In the genomic region with DNA sequence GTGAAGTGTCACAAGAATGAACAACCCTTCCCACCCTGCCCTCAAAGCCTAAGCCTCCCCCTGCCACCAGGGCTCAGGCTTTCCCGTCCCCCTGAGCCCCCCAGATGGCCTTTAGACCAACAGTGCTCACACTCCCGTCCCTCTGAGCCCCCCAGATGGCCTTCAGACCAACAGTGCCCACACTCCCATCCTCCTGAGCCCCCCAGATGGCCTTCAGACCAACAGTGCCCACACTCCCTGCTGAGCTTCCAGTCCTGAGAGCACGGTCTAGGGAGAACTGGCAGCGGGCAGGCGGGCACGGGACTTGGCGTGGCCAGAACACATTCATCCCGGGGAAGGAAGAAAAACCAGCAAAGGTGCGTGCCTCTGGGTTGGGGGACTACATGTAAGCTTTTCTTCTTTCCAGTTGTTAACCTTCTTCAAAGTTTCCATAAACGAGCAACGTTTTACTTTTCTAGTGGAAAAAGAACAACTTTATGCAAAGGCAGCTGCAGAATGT, we compare ENCODE assay signal across 24 cellular contexts. TPM values are rescaled to one million over a fixed set of nuclear protein-coding genes. Genes with fewer than 3 reads are reported as not detected.
A peak's percentile ranks its signal among the peaks of the same experiment; 100 is the strongest.
DNase-seq lines count a peak whose midpoint lies in the region; ATAC-seq and TF ChIP-seq lines count a peak whose summit lies in the region.
"Had no signal": no experiment of that assay in that cellular context is flagged by ENCODE, and none has a peak within 500 bp of the region (broad histone marks: within the 10 kb centered on the region; RNA-seq: fewer than 3 reads in every experiment).

No MANE protein-coding gene starts in this region.

- no peaks in the 10 kb centered on the region for H4K20me1 ChIP-seq in Loucy (ENCODE audit: insufficient read depth, low read length, poor library complexity, severe bottlenecking)

- no peak overlapping the region for H3K27ac Mint-ChIP-seq in activated naive CD4-positive, alpha-beta T cell treated with anti-CD3 and anti-CD28 coated beads for 36 hours
- H3K27ac Mint-ChIP-seq in endodermal cell, result no peak overlapping the region
- H3K27ac Mint-ChIP-seq: CD8-positive, alpha-beta T cell had no signal

- H3K4me1 Mint-ChIP-seq in activated naive CD4-positive, alpha-beta T cell treated with anti-CD3 and anti-CD28 coated beads for 36 hours (ENCODE audit: low read depth), result peaks cover 5% of the 10 kb centered on the region
- H3K4me1 Mint-ChIP-seq in endodermal cell, result no peaks in the 10 kb centered on the region

- H3K9me3 Mint-ChIP-seq in activated naive CD4-positive, alpha-beta T cell treated with anti-CD3 and anti-CD28 coated beads for 36 hours, result peaks cover 5% of the 10 kb centered on the region
- peaks cover 9% of the 10 kb centered on the region for H3K9me3 Mint-ChIP-seq in endodermal cell

- ATAC-seq in HG02884 (IDR thresholded peaks at IDR 0.05; ENCODE audit: unreplicated experiment), result no peak
- ATAC-seq: A549; CD8-positive, alpha-beta T cell; GM12878 had no signal

- CTCF ChIA-PET in activated naive CD4-positive, alpha-beta T cell treated with anti-CD3 and anti-CD28 coated beads for 36 hours (lab: Charles Lee), result interaction anchor here (0.7 to 3.2 kb wide), 6 partner anchors 103 to 323 kb away, joined by 3 to 17 read pairs (median 4); no protein-coding TSS in a partner anchor

- no peak for TF ChIP-seq POLR2A in spleen (IDR thresholded peaks at IDR 0.05)

- 76 to 78% methylated on average over 7 to 11 of the region's 11 CpGs for WGBS in endodermal cell (ENCODE audit: insufficient coverage in 1 of 2, insufficient read length in 1 of 2), 2 experiments
- 67 to 78% (median 75%) methylated on average over 11 of the region's 11 CpGs for whole genome bisulfite sequencing in spleen, 5 donors

- H3K4me3 ChIP-seq in Loucy (ENCODE audit: low read length, poor library complexity, severe bottlenecking) (no peak overlapping the region), endodermal cell (ENCODE audit: low read length) (no peak overlapping the region), spleen (no peak overlapping the region)
- H3K4me3 ChIP-seq: GM12878 had no signal

- H3K27me3 Mint-ChIP-seq in activated naive CD4-positive, alpha-beta T cell treated with anti-CD3 and anti-CD28 coated beads for 36 hours (ENCODE audit: low read depth), result peaks cover 18% of the 10 kb centered on the region
- H3K27me3 Mint-ChIP-seq in endodermal cell (ENCODE audit: insufficient read depth), result peaks cover 50% of the 10 kb centered on the region

- no peak overlapping the region for H3K27ac ChIP-seq in endodermal cell (ENCODE audit: low read depth, low read length)
- no peak overlapping the region for H3K27ac ChIP-seq in spleen
- H3K27ac ChIP-seq: A549 had no signal

- no peak overlapping the region for H2AFZ ChIP-seq in Loucy (ENCODE audit: low read length)

- peak overlapping the region; percentile 23 for H3K9ac ChIP-seq in Loucy (ENCODE audit: low read depth, low read length, poor library complexity, severe bottlenecking)
- H3K9ac ChIP-seq in endodermal cell (ENCODE audit: extremely low read depth, low read length, poor library complexity, severe bottlenecking), result no peak overlapping the region

- intact Hi-C loops in activated naive CD4-positive, alpha-beta T cell treated with anti-CD3 and anti-CD28 coated beads for 36 hours (cut with micrococcal nuclease), result no loop called here
- intact Hi-C loops in spleen (cut with DNase I; ENCODE audit: low total_unique reads), result loop anchor here (5.0 kb wide), 1 partner anchor 179 kb away; no protein-coding TSS in a partner anchor

- H3K27me3 ChIP-seq in Loucy (ENCODE audit: insufficient read depth, low read length, poor library complexity, severe bottlenecking) (no peaks in the 10 kb centered on the region), endodermal cell (ENCODE audit: control insufficient read depth, insufficient read depth, low read length, poor library complexity, severe bottlenecking) (peaks cover 16% of the 10 kb centered on the region), spleen (replicated peaks in 1 of 7) (peaks cover 0 to 59% (median 0%) of the 10 kb centered on the region in 7 donors)

- H3K9me3 ChIP-seq in Loucy (ENCODE audit: insufficient read depth, low read depth, low read length) (no peaks in the 10 kb centered on the region), endodermal cell (ENCODE audit: control insufficient read depth, low read length) (peaks cover 7% of the 10 kb centered on the region), spleen (peaks cover 0 to 11% (median 10%) of the 10 kb centered on the region in 8 donors)

- H3F3A ChIP-seq in Loucy (ENCODE audit: low read depth), result no peaks in the 10 kb centered on the region

- H3K4me2 ChIP-seq in Loucy (ENCODE audit: low read depth, low read length, poor library complexity, severe bottlenecking), result no peak overlapping the region

- no peaks in the 10 kb centered on the region for H3K36me3 ChIP-seq in Loucy (ENCODE audit: insufficient read depth, low read length)
- no peaks in the 10 kb centered on the region for H3K36me3 ChIP-seq in endodermal cell (ENCODE audit: control insufficient read depth, insufficient read depth, low read length)
- no peaks in the 10 kb centered on the region for H3K36me3 ChIP-seq in spleen

- H3K4me1 ChIP-seq in Loucy (ENCODE audit: insufficient read depth, low read length, poor library complexity, severe bottlenecking) (peaks cover 38% of the 10 kb centered on the region), endodermal cell (ENCODE audit: control insufficient read depth, insufficient read depth, low read length) (no peaks in the 10 kb centered on the region), spleen (peaks cover 0 to 14% (median 0%) of the 10 kb centered on the region in 6 donors)

- H3K4me3 Mint-ChIP-seq in activated naive CD4-positive, alpha-beta T cell treated with anti-CD3 and anti-CD28 coated beads for 36 hours, result no peak overlapping the region
- H3K4me3 Mint-ChIP-seq in endodermal cell, result no peak overlapping the region
- H3K4me3 Mint-ChIP-seq: CD8-positive, alpha-beta T cell had no signal

- H3K79me2 ChIP-seq in Loucy (ENCODE audit: insufficient read depth, low read length), result no peaks in the 10 kb centered on the region

- no peaks in the 10 kb centered on the region for H3K9me2 ChIP-seq in Loucy (replicated peaks; ENCODE audit: low read depth, low read length)

- H3K36me3 Mint-ChIP-seq in activated naive CD4-positive, alpha-beta T cell treated with anti-CD3 and anti-CD28 coated beads for 36 hours (ENCODE audit: low read depth), result no peaks in the 10 kb centered on the region
- H3K36me3 Mint-ChIP-seq in endodermal cell (ENCODE audit: low read depth), result no peaks in the 10 kb centered on the region
- H3K36me3 Mint-ChIP-seq: CD8-positive, alpha-beta T cell had no signal

- peak; percentile 7 for DNase-seq in activated naive CD4-positive, alpha-beta T cell treated with anti-CD3 and anti-CD28 coated beads, Interleukin-2, amount 50 U/mL, for 16 hours
- DNase-seq in activated naive CD4-positive, alpha-beta T cell treated with anti-CD3 and anti-CD28 coated beads for 36 hours, result no peak
- DNase-seq in endodermal cell, result peak; percentile 47
- DNase-seq in spleen, result peak; percentile 62
- no peak for DNase-seq in DMS 273 (lab: John Stamatoyannopoulos, UW; ENCODE audit: unreplicated experiment)
- DNase-seq in stimulated activated naive CD4-positive, alpha-beta T cell (lab: John Stamatoyannopoulos, UW), result no peak
- DNase-seq: Calu3; CD8-positive, alpha-beta T cell; DMS53; EL; HCEC 1CT; NCI-H1105; NCI-H2081; NCI-H2227 treated with DMSO at 0.1 percent for 48 hours; NCI-H510A treated with DMSO at 0.1 percent for 48 hours; NCI-H774; OCI-M1 had no signal

- TF ChIP-seq CTCF in Loucy (conservative IDR thresholded peaks at IDR 0.05; ENCODE audit: low read length), result no peak
- TF ChIP-seq CTCF in endodermal cell (conservative IDR thresholded peaks at IDR 0.05), result no peak
- no peak for TF ChIP-seq CTCF in spleen (IDR thresholded peaks at IDR 0.05 in 8 of 11, conservative IDR thresholded peaks at IDR 0.05 in 3 of 11)

RNA-seq across cellular contexts. Expression of a gene that starts 2.5 kb away (rescaled TPM):
- not detected for total RNA-seq in activated naive CD4-positive, alpha-beta T cell treated with anti-CD3 and anti-CD28 coated beads for 36 hours
- total RNA-seq in endodermal cell, result not detected
- not detected for polyA plus RNA-seq in endodermal cell (2013, experiment 1 of 2)
- polyA plus RNA-seq in endodermal cell (2013, experiment 2 of 2), result not detected
- total RNA-seq in spleen, result not detected
- polyA plus RNA-seq in spleen, result not detected
- total RNA-seq: Calu3; CD8-positive, alpha-beta T cell; GM12878; LHCN-M2; RPMI7951 had no signal
- polyA plus RNA-seq: A549, BJ, GM12878 had no signal

RNA-seq across cellular contexts. Expression of a gene that starts 16.1 kb away (rescaled TPM):
- total RNA-seq in activated naive CD4-positive, alpha-beta T cell treated with anti-CD3 and anti-CD28 coated beads for 36 hours, result not detected
- total RNA-seq in endodermal cell (not detected), spleen (1 to 10 TPM in 2 of 7 donors, under 1 TPM in 2, not detected in 3; 0.41 to 1.9 (median 1.2) TPM)
- not detected for polyA plus RNA-seq in endodermal cell (2013, experiment 1 of 2)
- not detected for polyA plus RNA-seq in endodermal cell (2013, experiment 2 of 2)
- not detected for polyA plus RNA-seq in spleen
- total RNA-seq: Calu3; CD8-positive, alpha-beta T cell; LHCN-M2; RPMI7951 had no signal
- polyA plus RNA-seq: A549, BJ, GM12878 had no signal

RNA-seq across cellular contexts. Expression of a gene that starts 51.0 kb away (rescaled TPM):
- 1 to 10 TPM; 3.5 to 3.9 TPM for total RNA-seq in activated naive CD4-positive, alpha-beta T cell treated with anti-CD3 and anti-CD28 coated beads for 36 hours
- total RNA-seq in endodermal cell (1 to 10 TPM; 1.2 to 4.8 TPM), spleen (10 to 100 TPM; 37.2 to 91.2 (median 73.3) TPM)
- polyA plus RNA-seq in endodermal cell (2013, experiment 1 of 2), result 15.4 TPM
- 16.4 TPM for polyA plus RNA-seq in endodermal cell (2013, experiment 2 of 2)
- 10 to 100 TPM in 2 of 3 donors, 1 to 10 TPM in 1; 5.1 to 21.6 (median 10.7) TPM for polyA plus RNA-seq in spleen
- total RNA-seq: GM12878 had no signal
- polyA plus RNA-seq: GM12878 had no signal

Comparison
In these comparisons a context has a peak if more than half of its experiments do, and no peak if none do; other contexts are left out.
1. DNase-seq: peak in activated naive CD4-positive, alpha-beta T cell treated with anti-CD3 and anti-CD28 coated beads, Interleukin-2, amount 50 U/mL, for 16 hours (single experiment), endodermal cell (single experiment) and spleen (single experiment); none in activated naive CD4-positive, alpha-beta T cell treated with anti-CD3 and anti-CD28 coated beads for 36 hours (single experiment), DMS 273 (single experiment) and stimulated activated naive CD4-positive, alpha-beta T cell (0 of 6).
2. RNA of a gene that starts 51.0 kb away (total RNA-seq): 37.2 to 91.2 TPM in spleen; 1.2 to 4.8 TPM in endodermal cell and 3.5 to 3.9 TPM in activated naive CD4-positive, alpha-beta T cell treated with anti-CD3 and anti-CD28 coated beads for 36 hours; every median in the first group is over 4 times any median in the second.